28 cellular contexts compared by ENCODE assay signal in the genomic region with DNA sequence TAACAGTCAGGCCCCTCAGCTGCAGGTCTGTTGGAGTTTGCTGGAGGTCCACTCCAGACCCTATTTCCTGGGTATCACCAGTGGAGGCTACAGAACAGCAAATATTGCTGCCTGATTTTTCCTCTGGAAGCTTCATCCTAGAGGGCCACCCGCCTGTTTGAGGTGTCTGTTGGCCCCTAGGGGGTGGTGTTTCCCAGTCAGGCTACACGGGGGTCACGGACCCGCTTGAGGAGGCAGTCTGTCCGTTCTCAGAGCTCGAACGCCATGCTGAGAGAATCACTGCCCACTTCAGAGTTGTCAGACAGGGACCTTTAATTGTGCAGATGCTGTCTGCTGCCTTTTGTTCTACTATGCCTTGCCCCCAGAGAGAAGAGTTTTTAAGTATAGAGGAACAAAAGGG.
DNase-seq lines count a peak whose midpoint lies in the region; TF ChIP-seq lines count a peak whose summit lies in the region.
"Had no signal": no experiment of that assay in that cellular context is flagged by ENCODE, and none has a peak within 500 bp of the region (broad histone marks: within the 10 kb centered on the region; RNA-seq: fewer than 3 reads in every experiment).

No MANE protein-coding gene starts in this region.

- in situ Hi-C loops in brain microvascular endothelial cell (cut with HindIII; ENCODE audit: low pct_ligation_motif_present, low sequenced_read_pairs) = no loop called here

- no peak overlapping the region for H3K27ac ChIP-seq in brain microvascular endothelial cell
- H3K27ac ChIP-seq: BLaER1 treated with 17β-estradiol and CSF1 and Interleukin-3, amounts not matched to agents 10 nM and 100 nM; HL-60; KMS-11; lower lobe of right lung; SK-N-MC; transverse colon had no signal

- no peaks in the 10 kb centered on the region for H3K27me3 Mint-ChIP-seq in nephron progenitor cell (ENCODE audit: low read depth, poor library complexity)
- H3K27me3 Mint-ChIP-seq: activated naive CD8-positive, alpha-beta T cell treated with anti-CD3 and anti-CD28 coated beads, Interleukin-2, amount 50 U/mL, for 24 hours; dendritic cell treated with granulocyte-macrophage colony-stimulating factor and Interleukin-4, amounts not matched to agents 40 ng/mL and 50 ng/mL, for 4 days had no signal

- H3K27me3 ChIP-seq in GM06990 (replicated peaks; ENCODE audit: control insufficient read depth, insufficient read depth, low read length) (no peaks in the 10 kb centered on the region), brain microvascular endothelial cell (replicated peaks) (no peaks in the 10 kb centered on the region)
- H3K27me3 ChIP-seq: BLaER1 treated with 17β-estradiol and CSF1 and Interleukin-3, amounts not matched to agents 10 nM and 100 nM; transverse colon had no signal

- no peak overlapping the region for H3K4me3 ChIP-seq in GM06990 (replicated peaks; ENCODE audit: low read depth, low read length)
- no peak overlapping the region for H3K4me3 ChIP-seq in HFF-Myc (replicated peaks; ENCODE audit: low read depth, low read length)
- no peak overlapping the region for H3K4me3 ChIP-seq in brain microvascular endothelial cell (ENCODE audit: low read depth, low read length)
- H3K4me3 ChIP-seq: BLaER1 treated with 17β-estradiol and CSF1 and Interleukin-3, amounts not matched to agents 10 nM and 100 nM; lower lobe of right lung; mucosa of descending colon; SK-N-MC; transverse colon had no signal

- no peak overlapping the region for H3K27ac Mint-ChIP-seq in nephron progenitor cell
- H3K27ac Mint-ChIP-seq: activated naive CD8-positive, alpha-beta T cell treated with anti-CD3 and anti-CD28 coated beads, Interleukin-2, amount 50 U/mL, for 24 hours; dendritic cell treated with granulocyte-macrophage colony-stimulating factor and Interleukin-4, amounts not matched to agents 40 ng/mL and 50 ng/mL, for 4 days; natural killer cell; stimulated activated effector memory CD8-positive, alpha-beta T cell treated with anti-CD3 and anti-CD28 coated beads, Interleukin-12 subunit alpha, Interleukin-12 subunit beta, amount 100 ng/mL, for 72 hours had no signal

- H3K4me1 Mint-ChIP-seq in nephron progenitor cell = no peaks in the 10 kb centered on the region
- H3K4me1 Mint-ChIP-seq: activated naive CD8-positive, alpha-beta T cell treated with anti-CD3 and anti-CD28 coated beads, Interleukin-2, amount 50 U/mL, for 24 hours; natural killer cell; stimulated activated effector memory CD8-positive, alpha-beta T cell treated with anti-CD3 and anti-CD28 coated beads, Interleukin-12 subunit alpha, Interleukin-12 subunit beta, amount 100 ng/mL, for 72 hours had no signal

- H3K9me3 Mint-ChIP-seq in nephron progenitor cell = peaks cover 23% of the 10 kb centered on the region

- H3K4me3 Mint-ChIP-seq in nephron progenitor cell = no peak overlapping the region
- H3K4me3 Mint-ChIP-seq: activated naive CD8-positive, alpha-beta T cell treated with anti-CD3 and anti-CD28 coated beads, Interleukin-2, amount 50 U/mL, for 24 hours; dendritic cell treated with granulocyte-macrophage colony-stimulating factor and Interleukin-4, amounts not matched to agents 40 ng/mL and 50 ng/mL, for 4 days; natural killer cell; stimulated activated effector memory CD8-positive, alpha-beta T cell treated with anti-CD3 and anti-CD28 coated beads, Interleukin-12 subunit alpha, Interleukin-12 subunit beta, amount 100 ng/mL, for 72 hours had no signal

- DNase-seq in GM06990 (ENCODE audit: extremely low read depth, insufficient read length) = no peak
- no peak for DNase-seq in HFF-Myc (ENCODE audit: extremely low read depth, low read depth)
- no peak for DNase-seq in brain microvascular endothelial cell
- DNase-seq in nephron progenitor cell = peak; percentile 2
- no peak for DNase-seq in SIG-M5 (lab: John Stamatoyannopoulos, UW)
- DNase-seq in GM03348 (ENCODE audit: low spot score) = no peak
- no peak for DNase-seq in occipital lobe (lab: John Stamatoyannopoulos, UW)
- DNase-seq: activated CD4-positive, alpha-beta T cell treated with anti-CD3 and anti-CD28 coated beads, Interleukin-2, amount 50 U/mL, for 4 hours; activated naive CD8-positive, alpha-beta T cell treated with anti-CD3 and anti-CD28 coated beads, Interleukin-2, amount 50 U/mL, for 24 hours; activated T-cell treated with anti-CD3 and anti-CD28 coated beads, Interleukin-2, amount 50 U/mL, for 48 hours; caudate nucleus; DMS53; GDM1; kidney glomerular epithelial cell; lower lobe of right lung; mucosa of descending colon; natural killer cell; NCI-H1417 treated with DMSO at 0.1 percent for 48 hours; NCI-H2081 treated with DMSO at 0.1 percent for 48 hours; NCI-H446 treated with DMSO at 0.1 percent for 48 hours; RPMI8226; transverse colon had no signal

- peaks cover 5% of the 10 kb centered on the region for H3K36me3 Mint-ChIP-seq in nephron progenitor cell (ENCODE audit: low read depth)
- H3K36me3 Mint-ChIP-seq: natural killer cell; stimulated activated effector memory CD8-positive, alpha-beta T cell treated with anti-CD3 and anti-CD28 coated beads, Interleukin-12 subunit alpha, Interleukin-12 subunit beta, amount 100 ng/mL, for 72 hours had no signal

- TF ChIP-seq CTCF in GM06990 (IDR thresholded peaks at IDR 0.05; ENCODE audit: insufficient read depth, low read length, poor library complexity, severe bottlenecking) (peak; percentile 35), HFF-Myc (IDR thresholded peaks at IDR 0.05; ENCODE audit: low read depth, low read length, missing control alignments) (peak; percentile 2), brain microvascular endothelial cell (IDR thresholded peaks at IDR 0.05; ENCODE audit: low read depth, low read length, missing control alignments) (peak; percentile 7), nephron progenitor cell (IDR thresholded peaks at IDR 0.05) (no peak)

- H3K36me3 ChIP-seq in GM06990 (ENCODE audit: control insufficient read depth, insufficient read depth, low read length) = no peaks in the 10 kb centered on the region
- H3K36me3 ChIP-seq in brain microvascular endothelial cell (replicated peaks) = no peaks in the 10 kb centered on the region
- H3K36me3 ChIP-seq: BLaER1 treated with 17β-estradiol and CSF1 and Interleukin-3, amounts not matched to agents 10 nM and 100 nM; lower lobe of right lung; transverse colon had no signal
